In the genomic region with DNA sequence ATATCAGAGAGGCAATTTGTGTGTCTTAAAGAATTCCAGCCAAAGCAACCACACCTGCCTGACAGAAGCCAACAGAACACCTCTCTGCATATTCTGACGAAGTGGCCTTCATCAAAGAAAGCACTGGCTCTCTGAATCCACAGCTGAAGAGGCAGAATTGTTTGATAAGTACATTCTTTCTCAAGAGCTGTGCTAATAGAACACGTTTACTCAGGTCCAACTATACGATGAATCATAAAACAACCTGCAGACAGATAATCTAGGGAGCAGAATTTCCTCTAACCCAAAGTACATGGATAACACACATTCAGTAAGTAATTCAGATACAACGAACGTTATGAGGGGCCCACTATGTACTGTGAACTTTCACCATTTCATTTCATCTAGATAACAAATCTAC, we compare ENCODE assay signal across 16 cellular contexts. TPM values are rescaled to one million over a fixed set of nuclear protein-coding genes. Genes with fewer than 3 reads are reported as not detected.
DNase-seq lines count a peak whose midpoint lies in the region; ATAC-seq and TF ChIP-seq lines count a peak whose summit lies in the region.
"Had no signal": no experiment of that assay in that cellular context is flagged by ENCODE, and none has a peak within 500 bp of the region (broad histone marks: within the 10 kb centered on the region; RNA-seq: fewer than 3 reads in every experiment).

No MANE protein-coding gene starts in this region.

- H3K27me3 ChIP-seq in PC-3 (ENCODE audit: low read length) = no peaks in the 10 kb centered on the region
- H3K27me3 ChIP-seq in foreskin keratinocyte = no peaks in the 10 kb centered on the region
- H3K27me3 ChIP-seq in transverse colon = no peaks in the 10 kb centered on the region

- H3K27ac ChIP-seq in PC-3 (ENCODE audit: low read length) = peak overlapping the region; percentile 80
- no peak overlapping the region for H3K27ac ChIP-seq in foreskin keratinocyte
- H3K27ac ChIP-seq in transverse colon = peak overlapping the region; percentile 38 to 71 (median 54)
- H3K27ac ChIP-seq: SJSA1 had no signal

- no peak overlapping the region for H3K4me3 Mint-ChIP-seq in progenitor cell of endocrine pancreas (ENCODE audit: low read depth)
- H3K4me3 Mint-ChIP-seq: H9 had no signal

- no peak overlapping the region for H3K4me3 ChIP-seq in PC-3 (ENCODE audit: low read length)
- H3K4me3 ChIP-seq in transverse colon = no peak overlapping the region
- H3K4me3 ChIP-seq: GM12878, SJSA1 had no signal

- CTCF ChIA-PET in PC-3 (lab: Charles Lee) = no interaction called here

- H4K20me1 ChIP-seq in PC-3 (ENCODE audit: low read length) = no peaks in the 10 kb centered on the region

- H3K4me1 Mint-ChIP-seq in progenitor cell of endocrine pancreas (ENCODE audit: low read depth) = peaks cover 11% of the 10 kb centered on the region

- DNase-seq in HT-29 (ENCODE audit: low spot score) (peak; percentile 61), PC-3 (peak; percentile 57), foreskin keratinocyte (peak; percentile 42 to 64), transverse colon (no peak), putamen (ENCODE audit: low spot score) (no peak), progenitor cell of endocrine pancreas (ENCODE audit: low spot score, unreplicated experiment) (no peak)
- DNase-seq: DMS153, H9, IMR-90, MV-4-11, NCI-H146, RPMI8226 had no signal

- no peak overlapping the region for H3K27ac Mint-ChIP-seq in progenitor cell of endocrine pancreas
- H3K27ac Mint-ChIP-seq: H9 had no signal

- in situ Hi-C loops in transverse colon (cut with MboI; ENCODE audit: low pct_ligation_motif_present in 1 of 4, low pct_unique_long_range_greater_than_20kb in 1 of 4, low sequenced_read_pairs in 3 of 4) = no loop called here

- H3K9me3 Mint-ChIP-seq in progenitor cell of endocrine pancreas (ENCODE audit: low read depth) = peaks cover 2% of the 10 kb centered on the region

- no peaks in the 10 kb centered on the region for H3K36me3 Mint-ChIP-seq in progenitor cell of endocrine pancreas (ENCODE audit: insufficient read depth)

- ATAC-seq in PC-3 (peak; percentile 50), foreskin keratinocyte (peak; percentile 41), GM18517 (IDR thresholded peaks at IDR 0.05; ENCODE audit: unreplicated experiment) (no peak)
- ATAC-seq: GM12878 had no signal

- TF ChIP-seq CTCF in PC-3 (conservative IDR thresholded peaks at IDR 0.05; ENCODE audit: low read depth, low read length) = no peak
- no peak for TF ChIP-seq CTCF in foreskin keratinocyte (conservative IDR thresholded peaks at IDR 0.05)
- no peak for TF ChIP-seq CTCF in transverse colon (IDR thresholded peaks at IDR 0.05)
- no peak for TF ChIP-seq CTCF in progenitor cell of endocrine pancreas (IDR thresholded peaks at IDR 0.05; ENCODE audit: unreplicated experiment)

- no peaks in the 10 kb centered on the region for H3K9me2 ChIP-seq in PC-3 (replicated peaks; ENCODE audit: low read length)

- H3F3A ChIP-seq in PC-3 (ENCODE audit: low read length, unreplicated experiment) = peaks cover 14% of the 10 kb centered on the region

- 48 to 52% methylated on average over 3 to 5 of the region's 5 CpGs for WGBS in transverse colon (ENCODE audit: low coverage in 1 of 2), 2 donors

- no peak overlapping the region for H3K9ac ChIP-seq in PC-3 (ENCODE audit: low read length)

- H3K4me2 ChIP-seq in PC-3 (ENCODE audit: low read length) = no peak overlapping the region

- no peaks in the 10 kb centered on the region for H3K9me3 ChIP-seq in PC-3 (ENCODE audit: low read length)
- H3K9me3 ChIP-seq in transverse colon = no peaks in the 10 kb centered on the region
- H3K9me3 ChIP-seq: SJSA1 had no signal

- no TSS peak for BruUV-seq in PC-3 (replicated peaks; lab: Mats Ljungman, UMichigan)

- H3K4me1 ChIP-seq in PC-3 (ENCODE audit: insufficient read depth, low read length) (peaks cover 47% of the 10 kb centered on the region), foreskin keratinocyte (peaks cover 25% of the 10 kb centered on the region), transverse colon (peaks cover 3 to 44% (median 19%) of the 10 kb centered on the region in 4 donors)
- H3K4me1 ChIP-seq: SJSA1 had no signal

- no peak for TF ChIP-seq POLR2A in transverse colon (IDR thresholded peaks at IDR 0.05)

- no peaks in the 10 kb centered on the region for H3K79me2 ChIP-seq in PC-3 (ENCODE audit: low read length)

- H2AFZ ChIP-seq in PC-3 (ENCODE audit: low read length) = no peak overlapping the region

- intact Hi-C loops in PC-3 (cut with micrococcal nuclease) (no loop called here), transverse colon (cut with DNase I; ENCODE audit: low total_unique reads) (no loop called here)

- H3K36me3 ChIP-seq in PC-3 (ENCODE audit: low read depth, low read length) = no peaks in the 10 kb centered on the region
- H3K36me3 ChIP-seq in transverse colon = no peaks in the 10 kb centered on the region
- H3K36me3 ChIP-seq: SJSA1 had no signal

- POLR2A ChIA-PET in PC-3 (lab: Charles Lee; ENCODE audit: unreplicated experiment) = no interaction called here

- no peak for TF ChIP-seq EP300 in transverse colon (IDR thresholded peaks at IDR 0.05; ENCODE audit: low read depth)

- peaks cover 20% of the 10 kb centered on the region for H3K27me3 Mint-ChIP-seq in progenitor cell of endocrine pancreas

RNA-seq across cellular contexts. Expression of gene ALDH1A2, which starts 25.4 kb away (rescaled TPM):
- total RNA-seq in HT-29 (2014; rRNA removed; shearing (Covaris generic)) = 0.25 TPM in 1 of 2 replicates, not detected in the other
- total RNA-seq in PC-3 (2014; rRNA removed) (0.22 and 2.2 TPM in 2 replicates), foreskin keratinocyte (1.7 and 1.9 TPM in 2 replicates), transverse colon (1 to 10 TPM in 2 of 4 donors, under 1 TPM in 1, not detected in 1; 0.68 to 4.9 (median 1.7) TPM), progenitor cell of endocrine pancreas (1.4 and 2.4 TPM in 2 replicates)
- polyA plus RNA-seq in foreskin keratinocyte = 0.83 and 0.96 TPM in 2 replicates
- total RNA-seq: IMR-90, NCI-H460, SJSA1 had no signal
- polyA plus RNA-seq: IMR-90 had no signal

Comparison
In these comparisons a context has a peak if more than half of its experiments do, and no peak if none do; other contexts are left out.
1. DNase-seq: peak in HT-29 (single experiment), PC-3 (single experiment) and foreskin keratinocyte (2 of 2); none in transverse colon (single experiment), putamen (single experiment) and progenitor cell of endocrine pancreas (single experiment).